Comparison of ENCODE assay signal across 8 cellular contexts in genomic region chr1:39082140-39082799, GRCh38. TPM values are rescaled to one million over a fixed set of nuclear protein-coding genes. Genes with fewer than 3 reads are reported as not detected.
DNase-seq lines count a peak whose midpoint lies in the region; ATAC-seq and TF ChIP-seq lines count a peak whose summit lies in the region.

No MANE protein-coding gene starts in this region.

- H3K27me3 Mint-ChIP-seq in central memory CD8-positive, alpha-beta T cell: peaks cover 51% of the 10 kb centered on the region

- no peaks in the 10 kb centered on the region for H3K36me3 Mint-ChIP-seq in central memory CD8-positive, alpha-beta T cell (ENCODE audit: insufficient read depth)

- no peak overlapping the region for H3K27ac Mint-ChIP-seq in central memory CD8-positive, alpha-beta T cell (ENCODE audit: low read depth)

- H3K9me3 Mint-ChIP-seq in central memory CD8-positive, alpha-beta T cell: no peaks in the 10 kb centered on the region

- no peak for TF ChIP-seq CTCF in right atrium auricular region (IDR thresholded peaks at IDR 0.05)

- H3K4me1 ChIP-seq in right atrium auricular region (peaks cover 0 to 27% of the 10 kb centered on the region in 2 donors), mucosa of stomach (ENCODE audit: control insufficient read depth, insufficient read depth, low read length) (peaks cover 8% of the 10 kb centered on the region), aorta (ENCODE audit: control insufficient read depth in 1 of 2, insufficient read depth in 2 of 2, low read length in 2 of 2) (no peaks in the 10 kb centered on the region)

- peak overlapping the region; percentile 59 for H3K4me3 Mint-ChIP-seq in central memory CD8-positive, alpha-beta T cell

- 25 to 26% methylated on average over 17 of the region's 17 CpGs for WGBS in aorta, 2 donors

- ATAC-seq in Right ventricle myocardium superior (ENCODE audit: poor library complexity) (no peak), aorta (ENCODE audit: low FRiP score) (no peak), HG02885 (IDR thresholded peaks at IDR 0.05; ENCODE audit: poor library complexity, unreplicated experiment) (no peak)
- no peak for ATAC-seq in central memory CD8-positive, alpha-beta T cell (replicated peaks; ENCODE audit: extremely low read depth, poor library complexity, severe bottlenecking)

- no peaks in the 10 kb centered on the region for H3K9me3 ChIP-seq in right atrium auricular region
- H3K9me3 ChIP-seq in mucosa of stomach (ENCODE audit: control insufficient read depth, low read length): no peaks in the 10 kb centered on the region
- no peaks in the 10 kb centered on the region for H3K9me3 ChIP-seq in aorta (ENCODE audit: control insufficient read depth, low read length)

- peak overlapping the region; percentile 2 for H3K9ac ChIP-seq in mucosa of stomach (ENCODE audit: low read length)

- H3K4me3 ChIP-seq in right atrium auricular region (peak overlapping the region; percentile 56 to 69), mucosa of stomach (ENCODE audit: low read length) (no peak overlapping the region), aorta (ENCODE audit: low read length in 2 of 2) (peak overlapping the region; percentile 60 to 87)

- H3K36me3 ChIP-seq in right atrium auricular region (no peaks in the 10 kb centered on the region), mucosa of stomach (ENCODE audit: control insufficient read depth, insufficient read depth, low read length) (no peaks in the 10 kb centered on the region), aorta (ENCODE audit: control insufficient read depth in 1 of 2, insufficient read depth in 2 of 2, low read length in 1 of 2) (no peaks in the 10 kb centered on the region)

- H3K4me1 Mint-ChIP-seq in central memory CD8-positive, alpha-beta T cell: peaks cover 9% of the 10 kb centered on the region

- intact Hi-C loops in Right ventricle myocardium superior (cut with DNase I) (no loop called here), aorta (cut with DNase I) (no loop called here)

- DNase-seq in right atrium auricular region (ENCODE audit: low spot score): no peak
- no peak for DNase-seq in Right ventricle myocardium superior
- no peak for DNase-seq in central memory CD8-positive, alpha-beta T cell (ENCODE audit: low spot score in 2 of 2)
- no peak for DNase-seq in aorta
- DNase-seq in GM19240 (ENCODE audit: insufficient read length, low spot score): no peak
- DNase-seq in SK-N-DZ (ENCODE audit: low spot score): no peak

- peak overlapping the region in 1 of 2 donors; percentile 44 for H3K27ac ChIP-seq in right atrium auricular region
- no peak overlapping the region for H3K27ac ChIP-seq in aorta (ENCODE audit: low read depth in 1 of 2, low read length in 2 of 2)

- H3K27me3 ChIP-seq in right atrium auricular region: no peaks in the 10 kb centered on the region
- peaks cover 32% of the 10 kb centered on the region for H3K27me3 ChIP-seq in mucosa of stomach (ENCODE audit: control insufficient read depth, insufficient read depth, low read length)
- H3K27me3 ChIP-seq in aorta (ENCODE audit: control insufficient read depth in 1 of 2, insufficient read depth in 2 of 2, low read length in 1 of 2): no peaks in the 10 kb centered on the region

RNA-seq across cellular contexts. Expression of gene NDUFS5, which starts 56.1 kb away (rescaled TPM):
- total RNA-seq in right atrium auricular region: 1,000 to 10,000 TPM; 1,281 to 1,828 TPM
- 728 TPM for total RNA-seq in Right ventricle myocardium superior
- total RNA-seq in aorta: 100 to 1,000 TPM; 114 to 134 TPM
- 100 to 1,000 TPM; 511 to 574 TPM for polyA plus RNA-seq in aorta
- 1,301 and 1,497 TPM in 2 replicates for polyA plus RNA-seq in SK-N-DZ (2014; cell fraction: cytosol; rRNA removed)
- polyA plus RNA-seq in SK-N-DZ (2014; cell fraction: nucleus; rRNA removed): 731 and 924 TPM in 2 replicates
